In genomic region chr1:86922445-86922844, GRCh38 we compare ENCODE assay signal across 6 cellular contexts.
"Had no signal": no experiment of that assay in that cellular context is flagged by ENCODE, and none has a peak within 500 bp of the region (broad histone marks: within the 10 kb centered on the region; RNA-seq: fewer than 3 reads in every experiment).

No MANE protein-coding gene starts in this region.

- DNase-seq: GDM1, GF-D8 had no signal

- ATAC-seq: GM12878 had no signal

- H3K4me3 ChIP-seq: GM12878 had no signal

- FAIRE-seq: GM12878, GM12891, GM12892, GM19239 had no signal
